1 cellular context compared by ENCODE assay signal in the genomic region with DNA sequence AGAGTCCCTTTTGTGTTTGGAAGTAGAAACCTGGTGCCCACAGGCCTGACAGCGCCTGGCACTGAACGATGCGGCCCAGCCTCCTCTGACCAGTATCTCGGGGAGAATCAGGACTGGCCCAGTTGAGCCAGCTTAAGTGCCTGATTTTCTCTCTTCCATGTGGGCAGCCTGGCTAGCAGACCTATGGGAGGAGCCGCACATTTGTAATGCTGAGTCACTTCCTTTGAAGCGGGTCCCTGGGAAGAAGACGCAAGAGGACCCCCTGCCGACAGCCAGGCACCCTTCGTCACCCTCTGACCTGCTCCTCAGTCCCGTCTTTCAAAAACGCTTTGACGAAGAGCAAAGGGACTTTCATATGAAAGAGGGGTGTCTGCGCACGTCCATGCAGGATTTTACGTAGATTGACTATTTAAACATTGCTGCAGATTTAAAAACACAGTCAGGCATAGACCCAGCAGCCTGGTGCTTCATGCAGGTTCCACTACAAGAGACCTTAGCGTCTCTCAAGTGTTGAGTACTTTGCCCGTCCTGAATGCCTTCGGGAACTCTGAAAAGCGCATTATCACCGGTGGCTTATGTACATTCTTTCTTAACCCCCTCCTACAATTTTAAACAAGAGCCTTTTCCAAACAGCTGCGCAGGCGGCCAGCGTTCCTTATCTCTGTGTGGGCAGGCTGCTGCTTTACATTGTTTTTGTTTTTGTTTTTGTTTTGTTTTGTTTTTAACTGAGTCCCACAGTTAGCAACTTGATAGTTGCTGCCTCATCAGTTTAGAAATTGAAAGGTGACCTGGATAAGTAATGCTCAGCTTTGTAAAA.
TF ChIP-seq lines count a peak whose summit lies in the region.

No MANE protein-coding gene starts in this region.

TF ChIP-seq in HEK293, 187 proteins besides CTCF, POLR2A, EP300 and RAD21 (continued from another document):
- TF ChIP-seq ZNF707 (tag by site-specific recombination; IDR thresholded peaks at IDR 0.05) (no peak), REPIN1 (tag by site-specific recombination; IDR thresholded peaks at IDR 0.05; ENCODE audit: low read depth) (no peak), ZBTB7A (tag by site-specific recombination; IDR thresholded peaks at IDR 0.05; ENCODE audit: low read depth) (no peak), ZNF670 (tag by site-specific recombination; IDR thresholded peaks at IDR 0.05; ENCODE audit: low read depth) (no peak), ZBTB8A (tag by site-specific recombination; IDR thresholded peaks at IDR 0.05) (0 out of 2 replicates have a peak, but pooled peaks have one; percentile 13), ZNF37A (tag by site-specific recombination; IDR thresholded peaks at IDR 0.05) (no peak), ZEB2 (tag by site-specific recombination; IDR thresholded peaks at IDR 0.05) (no peak), EGR2 (tag by site-specific recombination; IDR thresholded peaks at IDR 0.05; ENCODE audit: low read depth) (peak; percentile 42; the same call in 1 of the 2 replicates), ZNF19 (tag by site-specific recombination; IDR thresholded peaks at IDR 0.05; ENCODE audit: low read depth) (no peak), ZIC2 (tag by site-specific recombination; IDR thresholded peaks at IDR 0.05) (peak; percentile 32; the same call in 1 of the 2 replicates), GLIS1 (tag by site-specific recombination; IDR thresholded peaks at IDR 0.05) (peak; percentile 55; the same call in 1 of the 2 replicates), ZBTB20 (tag by site-specific recombination; IDR thresholded peaks at IDR 0.05) (no peak), ZNF571 (tag by site-specific recombination; IDR thresholded peaks at IDR 0.05) (no peak), ZNF629 (tag by site-specific recombination; IDR thresholded peaks at IDR 0.05) (0 out of 2 replicates have a peak, but pooled peaks have one; percentile 22), SP7 (tag by site-specific recombination; IDR thresholded peaks at IDR 0.05) (peak; percentile 27; the same call in 1 of the 2 replicates), ZFHX2 (tag by site-specific recombination; conservative IDR thresholded peaks at IDR 0.05) (peak; percentile 25; the same call in 1 of the 2 replicates)
- TF ChIP-seq, protein P1, sequence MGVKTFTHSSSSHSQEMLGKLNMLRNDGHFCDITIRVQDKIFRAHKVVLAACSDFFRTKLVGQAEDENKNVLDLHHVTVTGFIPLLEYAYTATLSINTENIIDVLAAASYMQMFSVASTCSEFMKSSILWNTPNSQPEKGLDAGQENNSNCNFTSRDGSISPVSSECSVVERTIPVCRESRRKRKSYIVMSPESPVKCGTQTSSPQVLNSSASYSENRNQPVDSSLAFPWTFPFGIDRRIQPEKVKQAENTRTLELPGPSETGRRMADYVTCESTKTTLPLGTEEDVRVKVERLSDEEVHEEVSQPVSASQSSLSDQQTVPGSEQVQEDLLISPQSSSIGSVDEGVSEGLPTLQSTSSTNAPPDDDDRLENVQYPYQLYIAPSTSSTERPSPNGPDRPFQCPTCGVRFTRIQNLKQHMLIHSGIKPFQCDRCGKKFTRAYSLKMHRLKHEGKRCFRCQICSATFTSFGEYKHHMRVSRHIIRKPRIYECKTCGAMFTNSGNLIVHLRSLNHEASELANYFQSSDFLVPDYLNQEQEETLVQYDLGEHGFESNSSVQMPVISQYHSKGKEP (tag by site-specific recombination; IDR thresholded peaks at IDR 0.05), result no peak
- TF ChIP-seq, protein P2, sequence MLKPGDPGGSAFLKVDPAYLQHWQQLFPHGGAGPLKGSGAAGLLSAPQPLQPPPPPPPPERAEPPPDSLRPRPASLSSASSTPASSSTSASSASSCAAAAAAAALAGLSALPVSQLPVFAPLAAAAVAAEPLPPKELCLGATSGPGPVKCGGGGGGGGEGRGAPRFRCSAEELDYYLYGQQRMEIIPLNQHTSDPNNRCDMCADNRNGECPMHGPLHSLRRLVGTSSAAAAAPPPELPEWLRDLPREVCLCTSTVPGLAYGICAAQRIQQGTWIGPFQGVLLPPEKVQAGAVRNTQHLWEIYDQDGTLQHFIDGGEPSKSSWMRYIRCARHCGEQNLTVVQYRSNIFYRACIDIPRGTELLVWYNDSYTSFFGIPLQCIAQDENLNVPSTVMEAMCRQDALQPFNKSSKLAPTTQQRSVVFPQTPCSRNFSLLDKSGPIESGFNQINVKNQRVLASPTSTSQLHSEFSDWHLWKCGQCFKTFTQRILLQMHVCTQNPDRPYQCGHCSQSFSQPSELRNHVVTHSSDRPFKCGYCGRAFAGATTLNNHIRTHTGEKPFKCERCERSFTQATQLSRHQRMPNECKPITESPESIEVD (tag by site-specific recombination; IDR thresholded peaks at IDR 0.05), result no peak
- TF ChIP-seq, protein P3, sequence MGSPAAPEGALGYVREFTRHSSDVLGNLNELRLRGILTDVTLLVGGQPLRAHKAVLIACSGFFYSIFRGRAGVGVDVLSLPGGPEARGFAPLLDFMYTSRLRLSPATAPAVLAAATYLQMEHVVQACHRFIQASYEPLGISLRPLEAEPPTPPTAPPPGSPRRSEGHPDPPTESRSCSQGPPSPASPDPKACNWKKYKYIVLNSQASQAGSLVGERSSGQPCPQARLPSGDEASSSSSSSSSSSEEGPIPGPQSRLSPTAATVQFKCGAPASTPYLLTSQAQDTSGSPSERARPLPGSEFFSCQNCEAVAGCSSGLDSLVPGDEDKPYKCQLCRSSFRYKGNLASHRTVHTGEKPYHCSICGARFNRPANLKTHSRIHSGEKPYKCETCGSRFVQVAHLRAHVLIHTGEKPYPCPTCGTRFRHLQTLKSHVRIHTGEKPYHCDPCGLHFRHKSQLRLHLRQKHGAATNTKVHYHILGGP (tag by site-specific recombination; IDR thresholded peaks at IDR 0.05), result no peak
